11 cellular contexts compared by ENCODE assay signal in the genomic region with DNA sequence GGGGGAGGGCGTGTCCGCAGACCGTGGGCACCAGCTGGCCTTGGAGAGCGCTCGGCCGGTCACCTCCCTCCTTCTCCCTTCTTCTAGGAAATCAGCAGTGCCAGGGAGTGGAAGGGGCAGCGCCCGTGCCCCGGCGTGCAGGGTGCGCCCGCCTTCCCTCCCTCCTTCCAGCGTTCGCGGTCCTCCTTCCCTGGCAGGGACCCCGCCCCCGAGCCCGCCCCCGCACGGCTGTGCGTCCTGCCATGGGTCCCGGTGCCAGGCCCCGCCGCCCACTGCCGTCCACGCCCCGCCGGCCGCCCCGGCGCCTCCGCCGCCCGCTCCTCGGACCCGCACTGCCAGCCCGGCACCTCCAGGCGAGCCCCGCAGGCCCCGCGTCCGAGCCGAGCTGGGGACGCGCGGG. TPM values are rescaled to one million over a fixed set of nuclear protein-coding genes. Genes with fewer than 3 reads are reported as not detected.
DNase-seq lines count a peak whose midpoint lies in the region; ATAC-seq and TF ChIP-seq lines count a peak whose summit lies in the region.
"Not testable (repeated sequence)": the region's sequence is repeated elsewhere in the genome, so short reads cannot be mapped to it uniquely, and the experiment has no call there.
"Had no signal": no experiment of that assay in that cellular context is flagged by ENCODE, and none has a peak within 500 bp of the region (broad histone marks: within the 10 kb centered on the region; RNA-seq: fewer than 3 reads in every experiment).

No MANE protein-coding gene starts in this region.

- not testable (repeated sequence) for H3K79me1 ChIP-seq in IMR-90 (ENCODE audit: low read depth in 1 of 2, low read length in 2 of 2)

- not testable (repeated sequence) for DNase-seq in IMR-90; activated naive CD4-positive, alpha-beta T cell treated with anti-CD3 and anti-CD28 coated beads, Interleukin-2, amount 50 U/mL, for 72 hours (ENCODE audit: low spot score in 2 of 2); heart left ventricle; left lung; omental fat pad (ENCODE audit: low spot score)

- H4K91ac ChIP-seq in IMR-90 (ENCODE audit: insufficient read depth, low read depth, low read length), result not testable (repeated sequence)

- H3K18ac ChIP-seq in IMR-90 (ENCODE audit: low read depth, low read length), result not testable (repeated sequence)

- in situ Hi-C loops in IMR-90 (cut with MboI; ENCODE audit: low sequenced_read_pairs), result not testable (repeated sequence)

- not testable (repeated sequence) for H3K14ac ChIP-seq in IMR-90 (replicated peaks; ENCODE audit: low read depth, low read length)

- not testable (repeated sequence) for TF ChIP-seq POLR2A in IMR-90 (IDR thresholded peaks at IDR 0.05; ENCODE audit: low read depth, low read length); heart left ventricle (IDR thresholded peaks at IDR 0.05)

- H2BK5ac ChIP-seq in IMR-90 (ENCODE audit: low read depth, low read length, poor library complexity, severe bottlenecking), result not testable (repeated sequence)

- H2AFZ ChIP-seq in IMR-90 (replicated peaks; ENCODE audit: low read length, poor library complexity), result not testable (repeated sequence)

- not testable (repeated sequence) for H3K4me3 ChIP-seq in IMR-90 (ENCODE audit: insufficient read depth, low read depth, low read length); heart left ventricle; left lung

- H3K4me2 ChIP-seq in IMR-90 (ENCODE audit: low read depth, low read length), result not testable (repeated sequence)

- H3K27ac Mint-ChIP-seq in activated naive CD4-positive, alpha-beta T cell treated with anti-CD3 and anti-CD28 coated beads, Interleukin-2, amount 50 U/mL, for 72 hours, result not testable (repeated sequence)

- not testable (repeated sequence) for H3K23ac ChIP-seq in IMR-90 (ENCODE audit: low read depth, low read length)

- POLR2A ChIA-PET in IMR-90 (lab: Charles Lee; ENCODE audit: unreplicated experiment), result not testable (repeated sequence)

- not testable (repeated sequence) for H4K5ac ChIP-seq in IMR-90 (ENCODE audit: low read depth, low read length)

- H2AK5ac ChIP-seq in IMR-90 (ENCODE audit: low read depth, low read length), result not testable (repeated sequence)

- H3K36me3 Mint-ChIP-seq in activated naive CD4-positive, alpha-beta T cell treated with anti-CD3 and anti-CD28 coated beads, Interleukin-2, amount 50 U/mL, for 72 hours, result not testable (repeated sequence)

- not testable (repeated sequence) for H3K9ac ChIP-seq in IMR-90 (ENCODE audit: low read depth, low read length)

- H2BK15ac ChIP-seq in IMR-90 (ENCODE audit: low read depth, low read length), result not testable (repeated sequence)

- CTCF ChIA-PET in IMR-90 (lab: Yijun Ruan, JAX), result not testable (repeated sequence)

- BruUV-seq in IMR-90 (replicated peaks; lab: Mats Ljungman, UMichigan), result not testable (repeated sequence)

- not testable (repeated sequence) for H3K4ac ChIP-seq in IMR-90 (ENCODE audit: low read depth, low read length)

- not testable (repeated sequence) for H3K36me3 ChIP-seq in IMR-90 (ENCODE audit: control insufficient read depth, insufficient read depth, low read length); heart left ventricle; left lung

- WGBS in IMR-90 (ENCODE audit: extremely low coverage in 2 of 2, insufficient read length in 1 of 2), 2 experiments, result no CpG with 5 or more reads among the region's 46 CpGs
- WGBS in heart left ventricle, 4 donors, result no CpG with 5 or more reads among the region's 46 CpGs

- H3K27me3 ChIP-seq in IMR-90 (ENCODE audit: control insufficient read depth, insufficient read depth, low read length); heart left ventricle; left lung: not testable (repeated sequence)

- H4K20me1 ChIP-seq in IMR-90 (ENCODE audit: insufficient read depth, low read length), result not testable (repeated sequence)

- not testable (repeated sequence) for H2BK120ac ChIP-seq in IMR-90 (ENCODE audit: low read depth, low read length)

- peak; percentile 9 for ATAC-seq in GM19324 (IDR thresholded peaks at IDR 0.05; ENCODE audit: low FRiP score, unreplicated experiment)
- ATAC-seq in HG02885 (IDR thresholded peaks at IDR 0.05; ENCODE audit: poor library complexity, unreplicated experiment), result peak; percentile 9
- ATAC-seq in IMR-90 (ENCODE audit: low read depth), result peak; percentile 54
- ATAC-seq in activated naive CD4-positive, alpha-beta T cell treated with anti-CD3 and anti-CD28 coated beads, Interleukin-2, amount 50 U/mL, for 72 hours, result peak; percentile 5 to 7
- peak in 3 of 4 donors; percentile 37 to 47 (median 41) for ATAC-seq in heart left ventricle
- ATAC-seq in left lung, result peak; percentile 76
- ATAC-seq in omental fat pad (ENCODE audit: low FRiP score), result peak; percentile 76

- H4K8ac ChIP-seq in IMR-90 (ENCODE audit: low read depth in 2 of 2, low read length in 2 of 2), result not testable (repeated sequence)

- not testable (repeated sequence) for H3K9me3 ChIP-seq in IMR-90 (ENCODE audit: control insufficient read depth, insufficient read depth, low read length); heart left ventricle; left lung

- not testable (repeated sequence) for TF ChIP-seq CTCF in IMR-90 (conservative IDR thresholded peaks at IDR 0.05; ENCODE audit: low read depth, low read length); heart left ventricle (IDR thresholded peaks at IDR 0.05); left lung (IDR thresholded peaks at IDR 0.05); omental fat pad (IDR thresholded peaks at IDR 0.05)

- H2AK9ac ChIP-seq in IMR-90 (replicated peaks; ENCODE audit: low read depth, low read length, poor library complexity), result not testable (repeated sequence)

- H3K9me3 Mint-ChIP-seq in activated naive CD4-positive, alpha-beta T cell treated with anti-CD3 and anti-CD28 coated beads, Interleukin-2, amount 50 U/mL, for 72 hours, result not testable (repeated sequence)

- not testable (repeated sequence) for TF ChIP-seq RAD21 in IMR-90 (IDR thresholded peaks at IDR 0.05; ENCODE audit: low read length)

- not testable (repeated sequence) for H3K27ac ChIP-seq in IMR-90 (ENCODE audit: insufficient read depth, low read length); heart left ventricle; left lung

- dilution Hi-C loops in IMR-90 (cut with HindIII; ENCODE audit: low sequenced_read_pairs, unreplicated experiment), result not testable (repeated sequence)

- H3K9me1 ChIP-seq in IMR-90 (ENCODE audit: insufficient read depth, low read length), result not testable (repeated sequence)

- H3K56ac ChIP-seq in IMR-90 (ENCODE audit: extremely low read depth, insufficient read depth, low read length), result not testable (repeated sequence)

- H3K4me1 ChIP-seq in IMR-90 (ENCODE audit: control insufficient read depth, insufficient read depth, low read length); heart left ventricle; left lung: not testable (repeated sequence)

- intact Hi-C loops in IMR-90 (cut with micrococcal nuclease); heart left ventricle (cut with DNase I); left lung (cut with DNase I): not testable (repeated sequence)

- not testable (repeated sequence) for H2BK20ac ChIP-seq in IMR-90 (ENCODE audit: low read depth, low read length)

RNA-seq across cellular contexts. Expression of a gene that starts 0.4 kb away (rescaled TPM):
- total RNA-seq in IMR-90 (2012; rRNA removed), result under 0.01 TPM in 2 replicates
- 0.09 and 0.17 TPM in 2 replicates for polyA plus RNA-seq in IMR-90 (2012; rRNA removed)
- polyA plus RNA-seq in IMR-90 (2012; cell fraction: cytosol; rRNA removed), result 0.02 TPM in 1 of 2 replicates, not detected in the other
- polyA plus RNA-seq in IMR-90 (2012; cell fraction: nucleus; rRNA removed; ENCODE audit: low replicate concordance), result 0.06 and 0.10 TPM in 2 replicates
- 1 to 10 TPM; 2.1 to 4.1 TPM for total RNA-seq in activated naive CD4-positive, alpha-beta T cell treated with anti-CD3 and anti-CD28 coated beads, Interleukin-2, amount 50 U/mL, for 72 hours
- total RNA-seq in heart left ventricle, result 1 to 10 TPM in 8 of 9 donors, under 1 TPM in 1; 0.78 to 5.5 (median 1.5) TPM
- polyA plus RNA-seq in heart left ventricle, result 1 to 10 TPM in 1 of 2 donors, under 1 TPM in 1; 0.80 to 2.6 TPM
- total RNA-seq in left lung, result 1 to 10 TPM; 3.9 to 4.6 TPM
- total RNA-seq in omental fat pad, result 1 to 10 TPM; 1.7 to 9.1 (median 3.7) TPM

RNA-seq across cellular contexts. Expression of a gene that starts 21.3 kb away (rescaled TPM):
- not detected in 2 replicates for total RNA-seq in IMR-90 (2012; rRNA removed)
- not detected in 2 replicates for polyA plus RNA-seq in IMR-90 (2012; rRNA removed)
- not detected in 2 replicates for polyA plus RNA-seq in IMR-90 (2012; cell fraction: cytosol; rRNA removed)
- not detected in 2 replicates for polyA plus RNA-seq in IMR-90 (2012; cell fraction: nucleus; rRNA removed; ENCODE audit: low replicate concordance)
- total RNA-seq in activated naive CD4-positive, alpha-beta T cell treated with anti-CD3 and anti-CD28 coated beads, Interleukin-2, amount 50 U/mL, for 72 hours, result not detected
- not detected for total RNA-seq in heart left ventricle
- polyA plus RNA-seq in heart left ventricle, result not detected
- not detected for total RNA-seq in left lung
- not detected for total RNA-seq in omental fat pad
- total RNA-seq: CD4-positive, CD25-positive, alpha-beta regulatory T cell; HT1080; NCI-H460 had no signal
- polyA plus RNA-seq: BJ; CD4-positive, CD25-positive, alpha-beta regulatory T cell had no signal

RNA-seq across cellular contexts. Expression of a gene that starts 45.3 kb away (rescaled TPM):
- total RNA-seq in IMR-90 (2012; rRNA removed) (not detected in 2 replicates), heart left ventricle (under 1 TPM in 2 of 9 donors, not detected in 7; 0.16 to 0.21 TPM), left lung (under 1 TPM in 1 of 2 donors, not detected in 1; 0.06 TPM), omental fat pad (under 1 TPM in 1 of 4 donors, not detected in 3; 0.12 TPM)
- polyA plus RNA-seq in IMR-90 (2012; rRNA removed) (0.03 and 0.05 TPM in 2 replicates), heart left ventricle (under 1 TPM in 1 of 2 donors, not detected in 1; 0.03 TPM)
- polyA plus RNA-seq in IMR-90 (2012; cell fraction: cytosol; rRNA removed), result not detected in 2 replicates
- polyA plus RNA-seq in IMR-90 (2012; cell fraction: nucleus; rRNA removed; ENCODE audit: low replicate concordance), result 0.54 and 0.91 TPM in 2 replicates
- not detected for total RNA-seq in activated naive CD4-positive, alpha-beta T cell treated with anti-CD3 and anti-CD28 coated beads, Interleukin-2, amount 50 U/mL, for 72 hours
- total RNA-seq: HT1080, NCI-H460 had no signal

RNA-seq across cellular contexts. Expression of a gene that starts 59.5 kb away (rescaled TPM):
- total RNA-seq in IMR-90 (2012; rRNA removed) (100 and 103 TPM in 2 replicates), heart left ventricle (10 to 100 TPM; 36.9 to 85.1 (median 46.1) TPM), left lung (100 to 1,000 TPM; 109 to 116 TPM), omental fat pad (100 to 1,000 TPM in 3 of 4 donors, 10 to 100 TPM in 1; 75.7 to 114 (median 104) TPM)
- polyA plus RNA-seq in IMR-90 (2012; rRNA removed) (126 and 131 TPM in 2 replicates), heart left ventricle (10 to 100 TPM; 34.0 to 61.6 TPM)
- polyA plus RNA-seq in IMR-90 (2012; cell fraction: cytosol; rRNA removed), result 121 and 205 TPM in 2 replicates
- 315 and 685 TPM in 2 replicates for polyA plus RNA-seq in IMR-90 (2012; cell fraction: nucleus; rRNA removed; ENCODE audit: low replicate concordance)
- total RNA-seq in activated naive CD4-positive, alpha-beta T cell treated with anti-CD3 and anti-CD28 coated beads, Interleukin-2, amount 50 U/mL, for 72 hours, result 100 to 1,000 TPM in 1 of 2 donors, 10 to 100 TPM in 1; 88.8 to 223 TPM

Comparison
In these comparisons a context has a peak if more than half of its experiments do, and no peak if none do; other contexts are left out.
1. ATAC-seq: peak in every context shown above with its lines; median percentile 76 in left lung; 76 in omental fat pad; 54 in IMR-90; 41 in heart left ventricle; 9 in GM19324; 9 in HG02885; 6 in activated naive CD4-positive, alpha-beta T cell treated with anti-CD3 and anti-CD28 coated beads, Interleukin-2, amount 50 U/mL, for 72 hours.